In the genomic region with DNA sequence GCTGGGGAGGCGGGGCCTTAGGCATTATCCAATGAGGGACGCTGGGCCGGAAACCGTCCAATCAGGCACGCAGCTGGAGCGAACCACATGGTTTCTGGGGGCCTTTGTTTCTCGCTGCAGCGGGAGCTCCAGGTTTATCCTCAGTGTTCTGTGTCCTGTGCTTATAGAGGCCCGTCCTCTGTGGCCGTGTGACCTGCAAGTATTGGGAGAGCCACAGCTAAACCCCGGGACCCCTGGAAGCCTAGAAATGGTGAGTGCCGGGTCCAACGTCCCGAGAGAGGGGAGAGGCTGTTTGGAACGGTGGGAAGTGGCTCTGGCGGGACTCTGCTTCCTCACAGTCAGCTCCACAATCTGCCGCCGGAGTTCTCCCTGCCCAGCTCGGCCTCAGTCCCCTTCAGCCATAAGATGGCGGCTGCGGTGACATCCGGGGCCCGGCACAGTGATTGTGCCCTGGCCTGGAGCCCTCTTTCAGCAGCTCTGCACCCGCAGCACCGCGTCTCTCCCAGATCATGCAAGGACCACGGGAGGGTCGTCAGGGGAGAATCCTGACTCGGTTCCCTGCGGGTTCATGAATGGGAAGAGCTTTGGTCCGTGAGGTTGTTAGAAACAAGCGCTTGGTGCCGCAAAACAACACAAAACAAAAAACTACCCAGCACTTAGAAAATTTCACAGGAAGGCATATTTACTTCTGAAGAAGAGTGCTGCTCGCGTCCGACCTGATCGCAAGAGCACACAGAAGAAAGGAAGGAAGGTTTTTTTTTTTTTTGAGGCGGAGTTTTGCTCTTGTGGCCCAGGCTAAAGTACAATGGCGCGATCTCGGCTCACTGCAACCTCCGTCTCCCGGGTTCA, we compare ENCODE assay signal across 8 cellular contexts. TPM values are rescaled to one million over a fixed set of nuclear protein-coding genes. Genes with fewer than 3 reads are reported as not detected.
DNase-seq lines count a peak whose midpoint lies in the region; ATAC-seq, FAIRE-seq and TF ChIP-seq lines count a peak whose summit lies in the region.

A gene (plus strand): TSS at position 133 of the 849 bp plus-strand sequence. CDS start 115 bp downstream, at position 248.

- H3K9me3 ChIP-seq in kidney (ENCODE audit: control insufficient read depth in 1 of 2, low read length in 2 of 2) = no peaks in the 10 kb centered on the region

- TF ChIP-seq POLR2A in GM18951 (IDR thresholded peaks at IDR 0.05; ENCODE audit: extremely low read depth, insufficient read depth, insufficient read length) = peak; percentile 84

- ATAC-seq in HG03280 (IDR thresholded peaks at IDR 0.05; ENCODE audit: unreplicated experiment) = peak; percentile 90

- H3K27ac ChIP-seq in kidney (ENCODE audit: low read depth in 2 of 2, low read length in 2 of 2) = peak within 1 kb of the TSS; percentile 88 to 89

- intact Hi-C loops in kidney (cut with DNase I) = no loop called here

- DNase-seq in AG08396 (ENCODE audit: low spot score) (peak; percentile 95), NCI-H446 treated with DMSO at 0.1 percent for 48 hours (lab: John Stamatoyannopoulos, UW) (peak; percentile 80), cerebellum (ENCODE audit: low spot score) (peak; percentile 95), kidney (peak; percentile 99)
- DNase-seq in activated CD4-positive, alpha-beta T cell treated with anti-CD3 and anti-CD28 coated beads for 1 hour = peak; percentile 89
- peak; percentile 82 to 88 for DNase-seq in stimulated activated CD4-positive, alpha-beta T cell treated with anti-CD3 and anti-CD28 coated beads, Interleukin-15, amount 100 ng/mL, for 1 hour (ENCODE audit: low read depth in 1 of 2, low spot score in 1 of 2)

- TF ChIP-seq CTCF in kidney (IDR thresholded peaks at IDR 0.05; ENCODE audit: borderline replicate concordance, extremely low read depth, insufficient read depth) = no peak

- FAIRE-seq in kidney (lab: Jason Lieb, UNC) = peak; percentile 91

- peak within 1 kb of the TSS; percentile 84 to 97 for H3K9ac ChIP-seq in kidney (ENCODE audit: low read length in 2 of 2)

- peak within 1 kb of the TSS; percentile 85 to 93 for H3K4me3 ChIP-seq in kidney (ENCODE audit: low read length in 2 of 2)

- no peaks in the 10 kb centered on the region for H3K36me3 ChIP-seq in kidney (ENCODE audit: control insufficient read depth in 1 of 2, insufficient read depth in 2 of 2, low read length in 2 of 2)

- peaks cover 0 to 4% of the 10 kb centered on the region in 2 donors for H3K4me1 ChIP-seq in kidney (ENCODE audit: control insufficient read depth in 1 of 2, insufficient read depth in 1 of 2, low read depth in 1 of 2, low read length in 2 of 2)

- in situ Hi-C loops in GM18951 (cut with MboI; ENCODE audit: low sequenced_read_pairs, unreplicated experiment) = no loop called here

RNA-seq across cellular contexts. Expression of the gene that starts here (rescaled TPM):
- total RNA-seq in cerebellum (47.6 TPM), kidney (15.3 TPM)
- 5.4 TPM for polyA plus RNA-seq in kidney (ENCODE audit: insufficient read depth, low read depth, low replicate concordance)

Comparison
In these comparisons a context has a peak if more than half of its experiments do, and no peak if none do; other contexts are left out.
1. Peak in every context shown above with its lines: DNase-seq, ATAC-seq, H3K4me3 ChIP-seq and H3K27ac ChIP-seq.